ENCODE assay signal across 13 cellular contexts in the genomic region with DNA sequence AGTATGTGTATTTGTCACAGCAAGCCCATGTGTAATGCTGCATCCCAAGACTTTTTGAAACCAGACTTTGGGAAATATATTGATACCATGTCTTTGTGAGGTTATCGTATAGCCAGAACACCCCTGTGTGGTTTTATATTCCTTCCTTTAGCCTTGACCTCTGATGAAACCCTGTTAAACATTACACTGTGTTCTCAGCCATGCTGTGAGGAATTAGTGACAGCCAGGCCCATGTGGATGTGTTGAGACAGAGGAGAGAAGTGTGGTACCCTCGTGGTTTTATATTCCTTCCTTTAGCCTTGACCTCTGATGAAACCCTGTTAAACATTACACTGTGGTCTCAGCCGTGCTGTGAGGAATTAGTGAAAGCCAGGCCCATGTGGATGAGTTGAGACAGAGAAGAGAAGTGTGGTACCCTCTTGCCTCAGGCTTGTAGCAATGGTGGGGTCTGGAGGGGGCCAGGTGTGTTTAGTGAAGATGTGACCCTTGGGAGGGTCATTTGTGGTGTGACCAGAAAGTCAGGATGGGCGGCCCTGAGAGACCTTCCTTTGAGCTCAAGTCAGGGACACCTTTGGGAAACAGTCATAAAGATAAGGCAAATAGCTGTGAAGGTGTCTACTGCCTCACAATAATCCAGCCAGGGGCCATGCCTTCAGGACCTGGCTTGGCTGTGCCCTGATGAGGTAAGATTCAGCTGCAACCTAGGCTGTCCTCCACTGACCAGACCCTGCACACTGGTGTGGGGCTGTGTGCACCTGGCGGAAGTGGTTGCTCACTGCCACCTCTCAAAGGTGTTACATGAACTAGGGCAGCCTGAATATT.
DNase-seq lines count a peak whose midpoint lies in the region; ATAC-seq and TF ChIP-seq lines count a peak whose summit lies in the region.
"Had no signal": no experiment of that assay in that cellular context is flagged by ENCODE, and none has a peak within 500 bp of the region (broad histone marks: within the 10 kb centered on the region; RNA-seq: fewer than 3 reads in every experiment).

No MANE protein-coding gene starts in this region.

- H3K27me3 Mint-ChIP-seq in Caco-2 (ENCODE audit: insufficient read depth, unreplicated experiment) = no peaks in the 10 kb centered on the region
- no peaks in the 10 kb centered on the region for H3K27me3 Mint-ChIP-seq in effector memory CD8-positive, alpha-beta T cell
- H3K27me3 Mint-ChIP-seq in activated CD4-positive, alpha-beta T cell treated with anti-CD3 and anti-CD28 coated beads, Interleukin-2, amount 10 ng/mL, durations not matched to agents 24 days and 14 days = no peaks in the 10 kb centered on the region
- no peaks in the 10 kb centered on the region for H3K27me3 Mint-ChIP-seq in activated CD8-positive, alpha-beta T cell treated with anti-CD3 and anti-CD28 coated beads for 36 hours

- H3K4me3 Mint-ChIP-seq in Caco-2 (ENCODE audit: unreplicated experiment) = peak overlapping the region; percentile 5
- no peak overlapping the region for H3K4me3 Mint-ChIP-seq in effector memory CD8-positive, alpha-beta T cell
- H3K4me3 Mint-ChIP-seq in activated CD4-positive, alpha-beta T cell treated with anti-CD3 and anti-CD28 coated beads, Interleukin-2, amount 10 ng/mL, durations not matched to agents 24 days and 14 days = no peak overlapping the region
- no peak overlapping the region for H3K4me3 Mint-ChIP-seq in activated CD8-positive, alpha-beta T cell treated with anti-CD3 and anti-CD28 coated beads for 36 hours
- H3K4me3 Mint-ChIP-seq: T-helper 17 cell had no signal

- no peaks in the 10 kb centered on the region for H3K27me3 ChIP-seq in Caco-2 (replicated peaks; ENCODE audit: control insufficient read depth, insufficient read depth, low read length)
- H3K27me3 ChIP-seq: dorsolateral prefrontal cortex, heart right ventricle had no signal

- H3K4me3 ChIP-seq in Caco-2 (ENCODE audit: low read depth, low read length) = no peak overlapping the region
- H3K4me3 ChIP-seq: dorsolateral prefrontal cortex, heart right ventricle, skin epidermis had no signal

- DNase-seq in Caco-2 = peak; percentile 53 to 58
- no peak for DNase-seq in effector memory CD8-positive, alpha-beta T cell
- no peak for DNase-seq in activated CD4-positive, alpha-beta T cell treated with anti-CD3 and anti-CD28 coated beads, Interleukin-2, amount 10 ng/mL, durations not matched to agents 24 days and 14 days
- no peak for DNase-seq in activated CD8-positive, alpha-beta T cell treated with anti-CD3 and anti-CD28 coated beads for 36 hours
- no peak for DNase-seq in RKO (ENCODE audit: low spot score)
- DNase-seq in posterior vena cava (ENCODE audit: low spot score) = no peak
- DNase-seq: activated CD8-positive, alpha-beta memory T cell treated with anti-CD3 and anti-CD28 coated beads for 24 hours; dorsolateral prefrontal cortex; heart right ventricle; T-helper 17 cell had no signal

- no peaks in the 10 kb centered on the region for H3K9me3 Mint-ChIP-seq in Caco-2 (ENCODE audit: unreplicated experiment)
- no peaks in the 10 kb centered on the region for H3K9me3 Mint-ChIP-seq in effector memory CD8-positive, alpha-beta T cell
- H3K9me3 Mint-ChIP-seq in activated CD4-positive, alpha-beta T cell treated with anti-CD3 and anti-CD28 coated beads, Interleukin-2, amount 10 ng/mL, durations not matched to agents 24 days and 14 days = peaks cover 3% of the 10 kb centered on the region
- H3K9me3 Mint-ChIP-seq in activated CD8-positive, alpha-beta T cell treated with anti-CD3 and anti-CD28 coated beads for 36 hours = no peaks in the 10 kb centered on the region

- H3K36me3 Mint-ChIP-seq in Caco-2 (ENCODE audit: insufficient read depth, unreplicated experiment) = no peaks in the 10 kb centered on the region
- H3K36me3 Mint-ChIP-seq in effector memory CD8-positive, alpha-beta T cell (ENCODE audit: insufficient read depth) = peaks cover 4% of the 10 kb centered on the region
- H3K36me3 Mint-ChIP-seq in activated CD4-positive, alpha-beta T cell treated with anti-CD3 and anti-CD28 coated beads, Interleukin-2, amount 10 ng/mL, durations not matched to agents 24 days and 14 days (ENCODE audit: low read depth) = no peaks in the 10 kb centered on the region
- no peaks in the 10 kb centered on the region for H3K36me3 Mint-ChIP-seq in activated CD8-positive, alpha-beta T cell treated with anti-CD3 and anti-CD28 coated beads for 36 hours (ENCODE audit: low read depth)

- no peaks in the 10 kb centered on the region for H3K36me3 ChIP-seq in Caco-2 (ENCODE audit: control insufficient read depth, insufficient read depth, low read length)

- CTCF ChIA-PET in Caco-2 (lab: Charles Lee) = interaction anchor here (0.7 kb wide), 1 partner anchor 16 kb away, joined by 3 read pairs; no protein-coding TSS in a partner anchor
- CTCF ChIA-PET in activated CD8-positive, alpha-beta T cell treated with anti-CD3 and anti-CD28 coated beads for 36 hours (lab: Charles Lee) = no interaction called here

- ATAC-seq in GM19463 (IDR thresholded peaks at IDR 0.05; ENCODE audit: unreplicated experiment) = peak; percentile 77
- ATAC-seq in HG03159 (IDR thresholded peaks at IDR 0.05; ENCODE audit: unreplicated experiment) = peak; percentile 78
- ATAC-seq in effector memory CD8-positive, alpha-beta T cell (replicated peaks) = no peak
- no peak for ATAC-seq in activated CD8-positive, alpha-beta T cell treated with anti-CD3 and anti-CD28 coated beads for 36 hours
- ATAC-seq: T-helper 17 cell had no signal

- no TSS peak for BruUV-seq in Caco-2 (replicated peaks; lab: Mats Ljungman, UMichigan)

- peak overlapping the region; percentile 53 for H3K27ac Mint-ChIP-seq in Caco-2 (ENCODE audit: unreplicated experiment)
- H3K27ac Mint-ChIP-seq in effector memory CD8-positive, alpha-beta T cell = peak overlapping the region; percentile 16 to 79
- no peak overlapping the region for H3K27ac Mint-ChIP-seq in activated CD4-positive, alpha-beta T cell treated with anti-CD3 and anti-CD28 coated beads, Interleukin-2, amount 10 ng/mL, durations not matched to agents 24 days and 14 days
- H3K27ac Mint-ChIP-seq in activated CD8-positive, alpha-beta T cell treated with anti-CD3 and anti-CD28 coated beads for 36 hours = no peak overlapping the region
- H3K27ac Mint-ChIP-seq: T-helper 17 cell had no signal

- no peak for TF ChIP-seq CTCF in Caco-2 (IDR thresholded peaks at IDR 0.05; ENCODE audit: insufficient read depth in 1 of 2, low read depth in 1 of 2, low read length in 1 of 2, severe bottlenecking in 1 of 2, unreplicated experiment in 1 of 2)
- no peak for TF ChIP-seq CTCF in activated CD8-positive, alpha-beta T cell treated with anti-CD3 and anti-CD28 coated beads for 36 hours (IDR thresholded peaks at IDR 0.05)

- H3K4me1 Mint-ChIP-seq in Caco-2 (ENCODE audit: low read depth, unreplicated experiment) = peaks cover 15% of the 10 kb centered on the region
- H3K4me1 Mint-ChIP-seq in effector memory CD8-positive, alpha-beta T cell (ENCODE audit: low read depth in 2 of 2) = peaks cover 9 to 17% of the 10 kb centered on the region in 2 donors
- peaks cover 23% of the 10 kb centered on the region for H3K4me1 Mint-ChIP-seq in activated CD4-positive, alpha-beta T cell treated with anti-CD3 and anti-CD28 coated beads, Interleukin-2, amount 10 ng/mL, durations not matched to agents 24 days and 14 days
- peaks cover 11% of the 10 kb centered on the region for H3K4me1 Mint-ChIP-seq in activated CD8-positive, alpha-beta T cell treated with anti-CD3 and anti-CD28 coated beads for 36 hours (ENCODE audit: low read depth)

- H3K9me3 ChIP-seq in Caco-2 = no peaks in the 10 kb centered on the region
- H3K9me3 ChIP-seq: heart right ventricle had no signal

- intact Hi-C loops in Caco-2 (cut with micrococcal nuclease; ENCODE audit: unreplicated experiment) (loop anchor here (1.0 kb wide), 1 partner anchor 16 kb away; no protein-coding TSS in a partner anchor), posterior vena cava (cut with DNase I) (no loop called here)
- intact Hi-C loops in activated CD4-positive, alpha-beta T cell treated with anti-CD3 and anti-CD28 coated beads, Interleukin-2, amount 10 ng/mL, durations not matched to agents 24 days and 14 days (cut with micrococcal nuclease) = no loop called here
- intact Hi-C loops in activated CD8-positive, alpha-beta T cell treated with anti-CD3 and anti-CD28 coated beads for 36 hours (cut with micrococcal nuclease) = no loop called here

- peaks cover 11% of the 10 kb centered on the region for H3K4me1 ChIP-seq in Caco-2

- POLR2A ChIA-PET in Caco-2 (lab: Charles Lee) = interaction anchor here (0.6 to 0.9 kb wide), 2 partner anchors 16 to 21 kb away, joined by 3 to 4 read pairs; no protein-coding TSS in a partner anchor
- POLR2A ChIA-PET in activated CD8-positive, alpha-beta T cell treated with anti-CD3 and anti-CD28 coated beads for 36 hours (lab: Charles Lee) = no interaction called here

Comparison
In these comparisons a context has a peak if more than half of its experiments do, and no peak if none do; other contexts are left out.
1. DNase-seq: peak in Caco-2 (2 of 2); none in effector memory CD8-positive, alpha-beta T cell (0 of 3), activated CD4-positive, alpha-beta T cell treated with anti-CD3 and anti-CD28 coated beads, Interleukin-2, amount 10 ng/mL, durations not matched to agents 24 days and 14 days (single experiment), activated CD8-positive, alpha-beta T cell treated with anti-CD3 and anti-CD28 coated beads for 36 hours (single experiment), RKO (single experiment) and posterior vena cava (single experiment).
2. H3K27ac Mint-ChIP-seq: peak in Caco-2 (single experiment) and effector memory CD8-positive, alpha-beta T cell (2 of 2); none in activated CD4-positive, alpha-beta T cell treated with anti-CD3 and anti-CD28 coated beads, Interleukin-2, amount 10 ng/mL, durations not matched to agents 24 days and 14 days (single experiment) and activated CD8-positive, alpha-beta T cell treated with anti-CD3 and anti-CD28 coated beads for 36 hours (single experiment).
3. ATAC-seq: peak in GM19463 (single experiment) and HG03159 (single experiment); none in effector memory CD8-positive, alpha-beta T cell (single experiment) and activated CD8-positive, alpha-beta T cell treated with anti-CD3 and anti-CD28 coated beads for 36 hours (single experiment).